Comparison of ENCODE assay signal across 22 cellular contexts in genomic region chr2:26541401-26542193, GRCh38.
A peak's percentile ranks its signal among the peaks of the same experiment; 100 is the strongest.
DNase-seq lines count a peak whose midpoint lies in the region; ATAC-seq and TF ChIP-seq lines count a peak whose summit lies in the region.
"Had no signal": no experiment of that assay in that cellular context is flagged by ENCODE, and none has a peak within 500 bp of the region (broad histone marks: within the 10 kb centered on the region; RNA-seq: fewer than 3 reads in every experiment).

No MANE protein-coding gene starts in this region.

- no peak overlapping the region for H3K27ac Mint-ChIP-seq in neural progenitor cell
- no peak overlapping the region for H3K27ac Mint-ChIP-seq in mesothelial cell of epicardium
- H3K27ac Mint-ChIP-seq: activated CD8-positive, alpha-beta T cell treated with anti-CD3 and anti-CD28 coated beads for 36 hours; dendritic cell treated with granulocyte-macrophage colony-stimulating factor and Interleukin-4, amounts not matched to agents 40 ng/mL and 50 ng/mL, for 4 days; T-helper 17 cell; WTC11 had no signal

- DNase-seq in DMS79 (lab: John Stamatoyannopoulos, UW), result peak; percentile 82
- peak; percentile 40 to 95 for DNase-seq in NCI-H187 (lab: John Stamatoyannopoulos, UW)
- peak; percentile 89 for DNase-seq in NCI-H748 (lab: John Stamatoyannopoulos, UW; ENCODE audit: unreplicated experiment)
- no peak for DNase-seq in neural progenitor cell (ENCODE audit: low spot score)
- DNase-seq in mesothelial cell of epicardium (ENCODE audit: low spot score in 2 of 2, unreplicated experiment in 2 of 2), result no peak
- no peak for DNase-seq in heart right ventricle
- no peak for DNase-seq in LoVo (ENCODE audit: low spot score)
- DNase-seq: activated CD8-positive, alpha-beta T cell treated with anti-CD3 and anti-CD28 coated beads for 36 hours; activated T-cell treated with anti-CD3 and anti-CD28 coated beads, Interleukin-2, amount 50 U/mL, for 48 hours; GF-D8; NCI-H2227 treated with DMSO at 0.1 percent for 48 hours; ovary; stimulated activated CD4-positive, alpha-beta T cell treated with anti-CD3 and anti-CD28 coated beads, Interleukin-2, amount 100 ng/mL, for 48 hours; T-helper 17 cell had no signal

- WGBS in heart right ventricle, 2 donors, result 73 to 76% methylated on average over 6 of the region's 6 CpGs

- H3K4me1 Mint-ChIP-seq in neural progenitor cell, result peaks cover 28% of the 10 kb centered on the region
- peaks cover 6% of the 10 kb centered on the region for H3K4me1 Mint-ChIP-seq in mesothelial cell of epicardium
- H3K4me1 Mint-ChIP-seq: T-helper 17 cell had no signal

- H3K36me3 ChIP-seq in neural progenitor cell, result no peaks in the 10 kb centered on the region
- H3K36me3 ChIP-seq in heart right ventricle, result no peaks in the 10 kb centered on the region
- H3K36me3 ChIP-seq: gastroesophageal sphincter, left lung, ovary had no signal

- intact Hi-C loops in heart right ventricle (cut with DNase I), result no loop called here

- H3K4me2 ChIP-seq in neural progenitor cell, result peak overlapping the region; percentile 3
- H3K4me2 ChIP-seq: KMS-11 had no signal

- H4K20me1 ChIP-seq in neural progenitor cell (ENCODE audit: low read depth), result no peaks in the 10 kb centered on the region

- no peak overlapping the region for H3K4me3 Mint-ChIP-seq in neural progenitor cell
- H3K4me3 Mint-ChIP-seq in mesothelial cell of epicardium, result no peak overlapping the region
- H3K4me3 Mint-ChIP-seq: activated CD8-positive, alpha-beta T cell treated with anti-CD3 and anti-CD28 coated beads for 36 hours; dendritic cell treated with granulocyte-macrophage colony-stimulating factor and Interleukin-4, amounts not matched to agents 40 ng/mL and 50 ng/mL, for 4 days; T-helper 17 cell had no signal

- H2AFZ ChIP-seq in neural progenitor cell (replicated peaks), result no peak overlapping the region

- no peaks in the 10 kb centered on the region for H3K9me3 ChIP-seq in neural progenitor cell (ENCODE audit: low read depth)
- no peaks in the 10 kb centered on the region for H3K9me3 ChIP-seq in heart right ventricle
- H3K9me3 ChIP-seq: gastroesophageal sphincter, left lung, ovary had no signal

- no peak overlapping the region for H3K4me3 ChIP-seq in neural progenitor cell
- no peak overlapping the region for H3K4me3 ChIP-seq in heart right ventricle
- H3K4me3 ChIP-seq: gastroesophageal sphincter, left lung, ovary had no signal

- peaks cover 4% of the 10 kb centered on the region for H3K27me3 Mint-ChIP-seq in neural progenitor cell (ENCODE audit: insufficient read depth, low read depth)
- no peaks in the 10 kb centered on the region for H3K27me3 Mint-ChIP-seq in mesothelial cell of epicardium (ENCODE audit: low read depth)
- H3K27me3 Mint-ChIP-seq: activated CD8-positive, alpha-beta T cell treated with anti-CD3 and anti-CD28 coated beads for 36 hours had no signal

- TF ChIP-seq CTCF in neural progenitor cell (IDR thresholded peaks at IDR 0.05) (no peak), mesothelial cell of epicardium (IDR thresholded peaks at IDR 0.05; ENCODE audit: unreplicated experiment) (no peak), heart right ventricle (IDR thresholded peaks at IDR 0.05) (no peak)

- H3K36me3 Mint-ChIP-seq in neural progenitor cell (no peaks in the 10 kb centered on the region), mesothelial cell of epicardium (no peaks in the 10 kb centered on the region)
- H3K36me3 Mint-ChIP-seq: WTC11 had no signal

- ATAC-seq in heart right ventricle, result no peak
- no peak for ATAC-seq in GM21619 (IDR thresholded peaks at IDR 0.05; ENCODE audit: unreplicated experiment)
- ATAC-seq: activated CD8-positive, alpha-beta T cell treated with anti-CD3 and anti-CD28 coated beads for 36 hours; gastroesophageal sphincter; left lung; Right ventricle myocardium inferior; T-helper 17 cell had no signal

- H3K4me1 ChIP-seq in neural progenitor cell (peaks cover 6% of the 10 kb centered on the region), heart right ventricle (no peaks in the 10 kb centered on the region)
- H3K4me1 ChIP-seq: gastroesophageal sphincter, left lung had no signal

- H3K27me3 ChIP-seq in neural progenitor cell (no peaks in the 10 kb centered on the region), heart right ventricle (peaks cover 0 to 36% (median 11%) of the 10 kb centered on the region in 7 donors)
- H3K27me3 ChIP-seq: ovary had no signal

- H3K27ac ChIP-seq in neural progenitor cell (no peak overlapping the region), heart right ventricle (no peak overlapping the region)
- H3K27ac ChIP-seq: epithelial cell of prostate, gastroesophageal sphincter, KMS-11, left lung, ovary had no signal

- H3K9me3 Mint-ChIP-seq in neural progenitor cell, result no peaks in the 10 kb centered on the region
- no peaks in the 10 kb centered on the region for H3K9me3 Mint-ChIP-seq in mesothelial cell of epicardium
- H3K9me3 Mint-ChIP-seq: activated CD8-positive, alpha-beta T cell treated with anti-CD3 and anti-CD28 coated beads for 36 hours; dendritic cell treated with granulocyte-macrophage colony-stimulating factor and Interleukin-4, amounts not matched to agents 40 ng/mL and 50 ng/mL, for 4 days; WTC11 had no signal

- H3F3A ChIP-seq in neural progenitor cell (ENCODE audit: low read depth), result no peaks in the 10 kb centered on the region

- no peaks in the 10 kb centered on the region for H3K79me2 ChIP-seq in neural progenitor cell (ENCODE audit: low read depth)

- H3K9ac ChIP-seq in neural progenitor cell, result no peak overlapping the region
- H3K9ac ChIP-seq: KMS-11 had no signal

Comparison
In these comparisons a context has a peak if more than half of its experiments do, and no peak if none do; other contexts are left out.
1. DNase-seq: peak in DMS79 (single experiment), NCI-H187 (2 of 2) and NCI-H748 (single experiment); none in neural progenitor cell (single experiment), mesothelial cell of epicardium (0 of 2), heart right ventricle (0 of 2) and LoVo (single experiment).